Comparison of ENCODE assay signal across 8 cellular contexts in the genomic region with DNA sequence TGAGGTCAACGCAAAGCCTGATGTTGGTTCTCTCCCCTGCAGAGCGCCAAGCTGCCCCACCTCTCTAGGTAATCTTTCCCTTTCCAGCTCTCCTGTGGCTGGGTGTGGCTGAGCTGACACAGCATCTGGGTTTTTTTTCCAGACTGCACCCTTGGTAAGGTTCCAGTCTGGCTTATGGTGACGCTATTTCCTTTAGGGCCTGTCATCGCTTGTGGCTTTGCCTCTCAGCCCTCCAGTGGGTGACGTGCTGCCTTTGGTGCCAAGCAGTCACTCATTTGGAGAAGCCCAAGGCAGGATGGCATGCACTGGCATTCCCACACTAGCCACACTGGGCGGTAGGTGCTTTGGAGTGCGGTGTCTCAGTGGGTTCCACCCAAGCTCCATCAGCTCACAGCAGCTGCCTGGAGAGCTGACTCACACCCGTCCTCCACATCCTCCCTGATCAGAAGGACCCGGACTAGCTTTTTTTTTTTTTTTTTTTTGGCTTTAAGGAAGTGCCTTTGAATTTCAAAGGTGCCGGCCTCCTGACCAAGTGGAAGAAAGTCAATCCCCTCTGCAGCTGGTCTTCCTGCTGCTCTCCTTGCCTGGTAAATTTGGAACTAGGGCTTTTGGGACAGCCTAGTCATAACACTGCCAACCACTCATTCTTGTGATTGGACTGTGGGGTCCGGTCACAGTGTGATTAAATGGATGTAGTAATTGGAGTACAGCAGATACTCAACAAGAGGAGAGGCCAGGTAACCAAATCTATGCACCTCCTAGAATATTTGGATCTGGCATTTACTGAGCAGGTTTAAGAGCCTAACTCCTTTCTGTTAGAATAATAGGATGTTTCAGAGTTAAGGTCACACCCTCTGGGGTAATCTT.
DNase-seq lines count a peak whose midpoint lies in the region; ATAC-seq and TF ChIP-seq lines count a peak whose summit lies in the region.

No MANE protein-coding gene starts in this region.

- no peaks in the 10 kb centered on the region for H3K27me3 ChIP-seq in mesenchymal stem cell (ENCODE audit: control insufficient read depth in 1 of 2, insufficient read depth in 1 of 2, low read length in 2 of 2)

- H3K9me3 ChIP-seq in T-helper 17 cell (ENCODE audit: control insufficient read depth, low read length, poor library complexity, severe bottlenecking), result no peaks in the 10 kb centered on the region
- H3K9me3 ChIP-seq in mesenchymal stem cell (ENCODE audit: control insufficient read depth, low read length), result no peaks in the 10 kb centered on the region

- H2AK5ac ChIP-seq in mesenchymal stem cell (ENCODE audit: low read length, severe bottlenecking), result no peak overlapping the region

- H3K14ac ChIP-seq in mesenchymal stem cell (ENCODE audit: low read length in 2 of 2), result no peak overlapping the region

- H2BK15ac ChIP-seq in mesenchymal stem cell (ENCODE audit: low read depth, poor library complexity, severe bottlenecking), result no peak overlapping the region

- H3K79me1 ChIP-seq in mesenchymal stem cell (replicated peaks; ENCODE audit: low read length, poor library complexity, severe bottlenecking), result no peaks in the 10 kb centered on the region

- TF ChIP-seq CTCF in chondrocyte (IDR thresholded peaks at IDR 0.05), result peak; percentile 8

- peaks cover 27% of the 10 kb centered on the region for H3K4me1 Mint-ChIP-seq in T-helper 17 cell
- H3K4me1 Mint-ChIP-seq in chondrocyte (ENCODE audit: low read depth), result peaks cover 29% of the 10 kb centered on the region

- H2BK120ac ChIP-seq in mesenchymal stem cell (ENCODE audit: low read depth, low read length), result no peak overlapping the region

- H3K27me3 Mint-ChIP-seq in T-helper 17 cell, result no peaks in the 10 kb centered on the region
- H3K27me3 Mint-ChIP-seq in chondrocyte (ENCODE audit: low read depth), result no peaks in the 10 kb centered on the region

- no peak overlapping the region for H3K9ac ChIP-seq in mesenchymal stem cell (ENCODE audit: low read length)

- peaks cover 2% of the 10 kb centered on the region for H3K4me1 ChIP-seq in mesenchymal stem cell (ENCODE audit: control insufficient read depth, insufficient read depth, low read depth, low read length)

- H3K4me3 Mint-ChIP-seq in T-helper 17 cell (no peak overlapping the region), chondrocyte (ENCODE audit: unreplicated experiment) (no peak overlapping the region)

- no peak overlapping the region for H4K8ac ChIP-seq in mesenchymal stem cell (ENCODE audit: low read length)

- no peak overlapping the region for H2AFZ ChIP-seq in mesenchymal stem cell (ENCODE audit: low read depth, low read length)

- no peak overlapping the region for H3K27ac ChIP-seq in mesenchymal stem cell (ENCODE audit: low read length, poor library complexity, severe bottlenecking)

- peaks cover 10% of the 10 kb centered on the region for H3K9me3 Mint-ChIP-seq in chondrocyte (ENCODE audit: low read depth)

- H3K4ac ChIP-seq in mesenchymal stem cell (ENCODE audit: low read depth in 1 of 2, low read length in 2 of 2), result no peak overlapping the region

- H3K18ac ChIP-seq in mesenchymal stem cell (ENCODE audit: low read depth in 1 of 2, low read length in 2 of 2), result no peak overlapping the region

- ATAC-seq in T-helper 17 cell (peak; percentile 57), GM21381 (IDR thresholded peaks at IDR 0.05; ENCODE audit: unreplicated experiment) (no peak), HG03565 (IDR thresholded peaks at IDR 0.05; ENCODE audit: unreplicated experiment) (no peak)

- 72% methylated on average over 11 of the region's 11 CpGs for WGBS in mesenchymal stem cell

- H3K23ac ChIP-seq in mesenchymal stem cell (ENCODE audit: low read length in 2 of 2), result no peak overlapping the region

- H2BK5ac ChIP-seq in mesenchymal stem cell (ENCODE audit: low read depth, low read length, poor library complexity, severe bottlenecking), result no peak overlapping the region

- H3K36me3 ChIP-seq in mesenchymal stem cell (ENCODE audit: control insufficient read depth in 1 of 2, insufficient read depth in 2 of 2, low read depth in 1 of 2, low read length in 2 of 2), result no peaks in the 10 kb centered on the region

- no peak overlapping the region for H3K4me2 ChIP-seq in mesenchymal stem cell (ENCODE audit: low read length, poor library complexity, severe bottlenecking)

- DNase-seq in DMS53 (lab: John Stamatoyannopoulos, UW) (peak; percentile 85), T-helper 17 cell (no peak), chondrocyte (ENCODE audit: low spot score) (no peak), mesenchymal stem cell (no peak), HuH-7.5 (ENCODE audit: low spot score) (no peak)
- peak; percentile 34 to 69 (median 39) for DNase-seq in stimulated activated CD4-positive, alpha-beta T cell treated with anti-CD3 and anti-CD28 coated beads, Interleukin-12 subunit alpha, Interleukin-12 subunit beta, amount 100 ng/mL, for 48 hours (ENCODE audit: low read depth in 2 of 3, low spot score in 1 of 3)

- H4K91ac ChIP-seq in mesenchymal stem cell (ENCODE audit: low read length), result no peak overlapping the region

- no peaks in the 10 kb centered on the region for H3K36me3 Mint-ChIP-seq in T-helper 17 cell (ENCODE audit: low read depth)
- peaks cover 2% of the 10 kb centered on the region for H3K36me3 Mint-ChIP-seq in chondrocyte (ENCODE audit: low read depth)

- H2BK12ac ChIP-seq in mesenchymal stem cell (ENCODE audit: low read length in 2 of 2), result no peak overlapping the region

- H3K4me3 ChIP-seq in mesenchymal stem cell (ENCODE audit: insufficient read depth in 1 of 2, low read depth in 1 of 2, low read length in 2 of 2), result no peak overlapping the region

- peak overlapping the region; percentile 32 for H3K27ac Mint-ChIP-seq in T-helper 17 cell
- peak overlapping the region; percentile 83 for H3K27ac Mint-ChIP-seq in chondrocyte (ENCODE audit: unreplicated experiment)

Comparison
In these comparisons a context has a peak if more than half of its experiments do, and no peak if none do; other contexts are left out.
1. DNase-seq: peak in DMS53 (single experiment) and stimulated activated CD4-positive, alpha-beta T cell treated with anti-CD3 and anti-CD28 coated beads, Interleukin-12 subunit alpha, Interleukin-12 subunit beta, amount 100 ng/mL, for 48 hours (3 of 3); none in T-helper 17 cell (0 of 3), chondrocyte (single experiment), mesenchymal stem cell (single experiment) and HuH-7.5 (single experiment).